Comparison of ENCODE assay signal across 16 cellular contexts in the genomic region with DNA sequence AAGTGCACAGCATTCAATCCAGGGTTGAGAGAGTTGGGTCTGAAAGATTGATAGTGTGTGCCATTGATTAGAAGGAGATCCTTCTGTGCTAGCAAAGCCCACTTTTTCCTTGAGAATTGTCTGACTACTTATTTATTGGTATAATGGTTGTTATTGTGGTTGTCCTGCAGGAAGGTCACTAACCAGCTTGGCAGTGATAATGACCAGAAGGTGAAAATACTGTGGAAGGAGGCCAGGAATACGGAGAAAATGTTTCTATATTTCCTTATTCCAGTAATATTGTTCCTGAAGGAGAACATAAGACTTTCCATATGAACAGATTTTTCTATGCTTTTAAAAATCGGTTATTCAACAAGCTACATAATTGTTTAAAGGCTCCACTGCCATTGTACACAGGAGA.
DNase-seq lines count a peak whose midpoint lies in the region; ATAC-seq and TF ChIP-seq lines count a peak whose summit lies in the region.
"Had no signal": no experiment of that assay in that cellular context is flagged by ENCODE, and none has a peak within 500 bp of the region (broad histone marks: within the 10 kb centered on the region; RNA-seq: fewer than 3 reads in every experiment).

No MANE protein-coding gene starts in this region.

- no peaks in the 10 kb centered on the region for H4K20me1 ChIP-seq in BLaER1

- H3K36me3 Mint-ChIP-seq in glutamatergic neuron (ENCODE audit: unreplicated experiment) = peaks cover 5% of the 10 kb centered on the region
- H3K36me3 Mint-ChIP-seq: CD8-positive, alpha-beta T cell had no signal

- H3K27ac ChIP-seq in BLaER1 = no peak overlapping the region
- peak overlapping the region; percentile 24 to 30 for H3K27ac ChIP-seq in thoracic aorta
- H3K27ac ChIP-seq in SJCRH30 = no peak overlapping the region
- H3K27ac ChIP-seq: HL-60 had no signal

- peak overlapping the region; percentile 17 for H3K27ac Mint-ChIP-seq in glutamatergic neuron (ENCODE audit: unreplicated experiment)
- H3K27ac Mint-ChIP-seq: CD8-positive, alpha-beta T cell; GM23338 had no signal

- H3K9ac ChIP-seq in BLaER1 = no peak overlapping the region

- H3K36me3 ChIP-seq in BLaER1 (peaks cover 3% of the 10 kb centered on the region; the same call in 1 of the 2 replicates), thoracic aorta (peaks cover 16% of the 10 kb centered on the region), SJCRH30 (no peaks in the 10 kb centered on the region)

- peak overlapping the region; percentile 43; the same call in 1 of the 2 replicates for H3K4me2 ChIP-seq in BLaER1
- H3K4me2 ChIP-seq: GM23338 had no signal

- H3K4me1 ChIP-seq in BLaER1 (peaks cover 11% of the 10 kb centered on the region), thoracic aorta (ENCODE audit: control insufficient read depth in 1 of 2, low read depth in 2 of 2) (peaks cover 14 to 31% of the 10 kb centered on the region in 2 donors), SJCRH30 (no peaks in the 10 kb centered on the region)

- peaks cover 8% of the 10 kb centered on the region for H3K27me3 Mint-ChIP-seq in glutamatergic neuron (ENCODE audit: unreplicated experiment)

- H3K4me1 Mint-ChIP-seq in glutamatergic neuron (ENCODE audit: low read depth, unreplicated experiment) = peaks cover 36% of the 10 kb centered on the region
- H3K4me1 Mint-ChIP-seq: GM23338 had no signal

- no peak for ATAC-seq in thoracic aorta (ENCODE audit: insufficient number of reproducible peaks, low FRiP score, low read depth)
- ATAC-seq: CD8-positive, alpha-beta T cell; GM23338 had no signal

- H3K9me3 ChIP-seq in BLaER1 (no peaks in the 10 kb centered on the region; the same call in 1 of the 2 replicates), thoracic aorta (no peaks in the 10 kb centered on the region), SJCRH30 (replicated peaks) (no peaks in the 10 kb centered on the region)

- DNase-seq in G401 (ENCODE audit: low spot score) (peak; percentile 55), glutamatergic neuron (no peak), thoracic aorta (ENCODE audit: low spot score) (no peak), SKM-1 (lab: John Stamatoyannopoulos, UW; ENCODE audit: unreplicated experiment) (no peak), 8988T (no peak), SJCRH30 (no peak)
- DNase-seq: ACHN; AML-193; Calu3; CD8-positive, alpha-beta T cell; DND-41; EL; HCEC 1CT had no signal

- in situ Hi-C loops in G401 (cut with HindIII; ENCODE audit: low sequenced_read_pairs) = no loop called here

- TF ChIP-seq CTCF in glutamatergic neuron (IDR thresholded peaks at IDR 0.05; ENCODE audit: partially characterized antibody, unreplicated experiment) (no peak), thoracic aorta (IDR thresholded peaks at IDR 0.05) (no peak)

- H3K9me3 Mint-ChIP-seq in glutamatergic neuron (ENCODE audit: unreplicated experiment) = peaks cover 11% of the 10 kb centered on the region
- H3K9me3 Mint-ChIP-seq: CD8-positive, alpha-beta T cell; GM23338 had no signal

- H3K4me3 ChIP-seq in BLaER1 (no peak overlapping the region), thoracic aorta (no peak overlapping the region), SJCRH30 (no peak overlapping the region)
- H3K4me3 ChIP-seq: GM23338 had no signal

- H3K4me3 Mint-ChIP-seq in glutamatergic neuron (ENCODE audit: unreplicated experiment) = no peak overlapping the region
- H3K4me3 Mint-ChIP-seq: CD8-positive, alpha-beta T cell; GM23338 had no signal

- H3K27me3 ChIP-seq in BLaER1 (no peaks in the 10 kb centered on the region), thoracic aorta (replicated peaks; ENCODE audit: insufficient read depth) (no peaks in the 10 kb centered on the region), SJCRH30 (no peaks in the 10 kb centered on the region)

Comparison
In these comparisons a context has a peak if more than half of its experiments do, and no peak if none do; other contexts are left out.
1. H3K27ac ChIP-seq: peak in thoracic aorta (2 of 2); none in BLaER1 (single experiment) and SJCRH30 (single experiment).